ENCODE assay signal across 24 cellular contexts in the genomic region with DNA sequence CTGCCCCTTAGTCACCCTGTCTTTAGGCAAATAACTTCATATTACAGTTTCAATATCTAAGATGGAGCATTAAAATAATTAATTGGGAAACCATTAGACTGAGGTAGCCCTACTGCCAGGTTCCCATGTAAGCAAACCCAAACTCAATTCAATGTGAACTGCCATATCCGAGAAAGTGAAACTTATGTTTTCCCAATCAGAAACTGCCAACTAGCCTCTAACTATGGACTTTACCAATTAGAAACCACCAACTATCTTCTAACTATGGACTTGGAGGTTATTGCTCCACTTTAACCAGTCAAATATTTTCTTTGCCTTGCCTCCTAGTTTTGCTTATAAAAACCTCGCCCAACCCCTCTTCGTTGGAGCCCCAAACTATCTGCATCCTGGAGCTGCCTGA.
A peak's percentile ranks its signal among the peaks of the same experiment; 100 is the strongest.
DNase-seq lines count a peak whose midpoint lies in the region; FAIRE-seq and TF ChIP-seq lines count a peak whose summit lies in the region.
"Had no signal": no experiment of that assay in that cellular context is flagged by ENCODE, and none has a peak within 500 bp of the region (broad histone marks: within the 10 kb centered on the region; RNA-seq: fewer than 3 reads in every experiment).

No MANE protein-coding gene starts in this region.

- H4K20me1 ChIP-seq in astrocyte (ENCODE audit: insufficient read depth, low read length) = no peaks in the 10 kb centered on the region
- H4K20me1 ChIP-seq: BLaER1 treated with 17β-estradiol and CSF1 and Interleukin-3, amounts not matched to agents 10 nM and 100 nM had no signal

- H3K9me3 ChIP-seq in HEK293 (ENCODE audit: control insufficient read depth, insufficient read depth, low read depth, low read length) (no peaks in the 10 kb centered on the region), astrocyte (ENCODE audit: insufficient read depth, low read depth, low read length) (no peaks in the 10 kb centered on the region), neutrophil (no peaks in the 10 kb centered on the region), sigmoid colon (no peaks in the 10 kb centered on the region)
- H3K9me3 ChIP-seq: A549, Caco-2 had no signal

- H3K9ac ChIP-seq in astrocyte (ENCODE audit: low read length) = no peak overlapping the region
- H3K9ac ChIP-seq: BLaER1 treated with 17β-estradiol and CSF1 and Interleukin-3, amounts not matched to agents 10 nM and 100 nM had no signal

- H3K4me3 ChIP-seq in HEK293 (ENCODE audit: low read depth, low read length) = no peak overlapping the region
- no peak overlapping the region for H3K4me3 ChIP-seq in astrocyte (ENCODE audit: insufficient read depth, low read depth, low read length)
- H3K4me3 ChIP-seq in neutrophil (ENCODE audit: low read depth in 1 of 2, low read length in 1 of 2) = no peak overlapping the region
- H3K4me3 ChIP-seq in sigmoid colon = no peak overlapping the region
- H3K4me3 ChIP-seq: A549; BLaER1 treated with 17β-estradiol and CSF1 and Interleukin-3, amounts not matched to agents 10 nM and 100 nM; GM12878 had no signal

- no peak overlapping the region for H3K4me3 Mint-ChIP-seq in astrocyte (ENCODE audit: unreplicated experiment)
- H3K4me3 Mint-ChIP-seq: B cell; CD4-positive, alpha-beta T cell; CD8-positive, alpha-beta T cell had no signal

- H3K36me3 Mint-ChIP-seq in astrocyte (ENCODE audit: low read depth, unreplicated experiment) = no peaks in the 10 kb centered on the region
- H3K36me3 Mint-ChIP-seq: CD8-positive, alpha-beta T cell had no signal

- H3K27ac Mint-ChIP-seq in astrocyte (ENCODE audit: unreplicated experiment) = peak overlapping the region; percentile 85
- H3K27ac Mint-ChIP-seq: B cell; CD4-positive, alpha-beta T cell; CD8-positive, alpha-beta T cell had no signal

- intact Hi-C loops in sigmoid colon (cut with DNase I) = no loop called here

- no peak for TF ChIP-seq POLR2A in sigmoid colon (IDR thresholded peaks at IDR 0.05)

- H3K27ac ChIP-seq in HEK293 (ENCODE audit: extremely low read depth, low read depth, low read length) = no peak overlapping the region
- no peak overlapping the region for H3K27ac ChIP-seq in astrocyte (ENCODE audit: low read depth, low read length)
- H3K27ac ChIP-seq in neutrophil = peak overlapping the region; percentile 21
- H3K27ac ChIP-seq in sigmoid colon = no peak overlapping the region
- H3K27ac ChIP-seq: 22Rv1; A549; BLaER1 treated with 17β-estradiol and CSF1 and Interleukin-3, amounts not matched to agents 10 nM and 100 nM; C4-2B had no signal

- H3K9me3 Mint-ChIP-seq in astrocyte (ENCODE audit: unreplicated experiment) = no peaks in the 10 kb centered on the region
- H3K9me3 Mint-ChIP-seq: CD4-positive, alpha-beta T cell; CD8-positive, alpha-beta T cell had no signal

- TF ChIP-seq CTCF in HEK293 (tag by site-specific recombination; IDR thresholded peaks at IDR 0.05) = no peak
- TF ChIP-seq CTCF in astrocyte (IDR thresholded peaks at IDR 0.05; ENCODE audit: insufficient read depth, low read depth, low read length) = no peak
- TF ChIP-seq CTCF in neutrophil (IDR thresholded peaks at IDR 0.05) = no peak
- TF ChIP-seq CTCF in sigmoid colon (IDR thresholded peaks at IDR 0.05) = no peak

- H3K36me3 ChIP-seq in HEK293 (ENCODE audit: control insufficient read depth in 2 of 2, insufficient read depth in 1 of 2, low read length in 2 of 2) (no peaks in the 10 kb centered on the region), astrocyte (ENCODE audit: insufficient read depth, low read length) (no peaks in the 10 kb centered on the region), neutrophil (no peaks in the 10 kb centered on the region), sigmoid colon (no peaks in the 10 kb centered on the region)
- H3K36me3 ChIP-seq: BLaER1 treated with 17β-estradiol and CSF1 and Interleukin-3, amounts not matched to agents 10 nM and 100 nM had no signal

- no peaks in the 10 kb centered on the region for H3K27me3 ChIP-seq in astrocyte (ENCODE audit: insufficient read depth, low read length)
- no peaks in the 10 kb centered on the region for H3K27me3 ChIP-seq in neutrophil
- no peaks in the 10 kb centered on the region for H3K27me3 ChIP-seq in sigmoid colon
- H3K27me3 ChIP-seq: BLaER1 treated with 17β-estradiol and CSF1 and Interleukin-3, amounts not matched to agents 10 nM and 100 nM had no signal

- TF ChIP-seq EP300 in sigmoid colon (IDR thresholded peaks at IDR 0.05) = no peak

- H3K4me2 ChIP-seq in astrocyte (ENCODE audit: low read length) = no peak overlapping the region
- H3K4me2 ChIP-seq: A549 had no signal

- no peak for FAIRE-seq in astrocyte (lab: Jason Lieb, UNC)
- FAIRE-seq: A549, D721Med, GM12878, GM18507 had no signal

- no peak overlapping the region for H2AFZ ChIP-seq in astrocyte (ENCODE audit: low read depth, low read length)

- H3K4me1 Mint-ChIP-seq in astrocyte (ENCODE audit: low read depth, unreplicated experiment) = peaks cover 19% of the 10 kb centered on the region
- H3K4me1 Mint-ChIP-seq: B cell had no signal

- POLR2A ChIA-PET in HEK293 (lab: Yijun Ruan, JAX) = no interaction called here

- WGBS in sigmoid colon, 2 donors = 62 to 84% methylated on average over 3 of the region's 3 CpGs

- CTCF ChIA-PET in HEK293 (lab: Yijun Ruan, JAX) = interaction anchor here (0.6 kb wide), 1 partner anchor 116 kb away, joined by 3 read pairs; no protein-coding TSS in a partner anchor

- no peak for DNase-seq in astrocyte (ENCODE audit: low read depth)
- DNase-seq in sigmoid colon = no peak
- no peak for DNase-seq in RPMI8226
- DNase-seq: Caco-2; Calu3; CD4-positive, alpha-beta T cell; CD8-positive, alpha-beta T cell; DMS 273 treated with DMSO at 0.1 percent for 48 hours; DMS153; DMS53; DMS79; DND-41; EL; GDM1 had no signal

- H3K4me1 ChIP-seq in HEK293 (ENCODE audit: control insufficient read depth, insufficient read depth, low read length) = no peaks in the 10 kb centered on the region
- no peaks in the 10 kb centered on the region for H3K4me1 ChIP-seq in astrocyte (ENCODE audit: insufficient read depth, low read length)
- peaks cover 34 to 44% of the 10 kb centered on the region in 2 experiments for H3K4me1 ChIP-seq in neutrophil (ENCODE audit: control insufficient read depth in 1 of 2, insufficient read depth in 1 of 2, low read depth in 1 of 2, low read length in 1 of 2)
- H3K4me1 ChIP-seq in sigmoid colon = no peaks in the 10 kb centered on the region

- peaks cover under 1% of the 10 kb centered on the region for H3K27me3 Mint-ChIP-seq in astrocyte (ENCODE audit: low read depth, unreplicated experiment)

- H3K79me2 ChIP-seq in astrocyte (ENCODE audit: insufficient read depth, low read length) = no peaks in the 10 kb centered on the region

TF ChIP-seq in HEK293, 187 proteins besides CTCF, POLR2A, EP300 and RAD21:
- TF ChIP-seq TRIM28 (IDR thresholded peaks at IDR 0.05; ENCODE audit: borderline replicate concordance, low read length) = no peak
- TF ChIP-seq, protein P1, sequence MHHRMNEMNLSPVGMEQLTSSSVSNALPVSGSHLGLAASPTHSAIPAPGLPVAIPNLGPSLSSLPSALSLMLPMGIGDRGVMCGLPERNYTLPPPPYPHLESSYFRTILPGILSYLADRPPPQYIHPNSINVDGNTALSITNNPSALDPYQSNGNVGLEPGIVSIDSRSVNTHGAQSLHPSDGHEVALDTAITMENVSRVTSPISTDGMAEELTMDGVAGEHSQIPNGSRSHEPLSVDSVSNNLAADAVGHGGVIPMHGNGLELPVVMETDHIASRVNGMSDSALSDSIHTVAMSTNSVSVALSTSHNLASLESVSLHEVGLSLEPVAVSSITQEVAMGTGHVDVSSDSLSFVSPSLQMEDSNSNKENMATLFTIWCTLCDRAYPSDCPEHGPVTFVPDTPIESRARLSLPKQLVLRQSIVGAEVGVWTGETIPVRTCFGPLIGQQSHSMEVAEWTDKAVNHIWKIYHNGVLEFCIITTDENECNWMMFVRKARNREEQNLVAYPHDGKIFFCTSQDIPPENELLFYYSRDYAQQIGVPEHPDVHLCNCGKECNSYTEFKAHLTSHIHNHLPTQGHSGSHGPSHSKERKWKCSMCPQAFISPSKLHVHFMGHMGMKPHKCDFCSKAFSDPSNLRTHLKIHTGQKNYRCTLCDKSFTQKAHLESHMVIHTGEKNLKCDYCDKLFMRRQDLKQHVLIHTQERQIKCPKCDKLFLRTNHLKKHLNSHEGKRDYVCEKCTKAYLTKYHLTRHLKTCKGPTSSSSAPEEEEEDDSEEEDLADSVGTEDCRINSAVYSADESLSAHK (tag by site-specific recombination; IDR thresholded peaks at IDR 0.05) = peak; percentile 63; the same call in 1 of the 2 replicates
